Comparison of ENCODE assay signal across 8 cellular contexts in genomic region chr19:53977429-53977990, GRCh38. TPM values are rescaled to one million over a fixed set of nuclear protein-coding genes. Genes with fewer than 3 reads are reported as not detected.
DNase-seq lines count a peak whose midpoint lies in the region; ATAC-seq and TF ChIP-seq lines count a peak whose summit lies in the region.

No MANE protein-coding gene starts in this region.

- no TSS peak for BruUV-seq in OCI-LY7 (replicated peaks; lab: Mats Ljungman, UMichigan)

- H3K4me3 ChIP-seq in OCI-LY7 (ENCODE audit: low read depth, low read length, poor library complexity, severe bottlenecking) (no peak overlapping the region), esophagus squamous epithelium (peak overlapping the region in 3 of 4 donors; percentile 18 to 50 (median 28))

- H3K36me3 ChIP-seq in OCI-LY7 (ENCODE audit: insufficient read depth, low read length) (no peaks in the 10 kb centered on the region), esophagus squamous epithelium (no peaks in the 10 kb centered on the region)

- H4K20me1 ChIP-seq in OCI-LY7 (ENCODE audit: insufficient read depth, low read length), result no peaks in the 10 kb centered on the region

- ATAC-seq in HG02938 (IDR thresholded peaks at IDR 0.05; ENCODE audit: unreplicated experiment) (peak; percentile 56), GM18909 (IDR thresholded peaks at IDR 0.05; ENCODE audit: poor library complexity, unreplicated experiment) (no peak)
- ATAC-seq in stimulated activated effector memory CD8-positive, alpha-beta T cell treated with anti-CD3 and anti-CD28 coated beads, Interleukin-12 subunit alpha, Interleukin-12 subunit beta, amount 100 ng/mL, for 72 hours, result peak; percentile 79

- peak overlapping the region; percentile 82 for H2AFZ ChIP-seq in OCI-LY7 (ENCODE audit: low read length)

- no peaks in the 10 kb centered on the region for H3K9me3 Mint-ChIP-seq in activated T-cell treated with anti-CD3 and anti-CD28 coated beads, Interleukin-2, amount 50 U/mL, for 24 hours
- H3K9me3 Mint-ChIP-seq in stimulated activated effector memory CD8-positive, alpha-beta T cell treated with anti-CD3 and anti-CD28 coated beads, Interleukin-12 subunit alpha, Interleukin-12 subunit beta, amount 100 ng/mL, for 72 hours, result peaks cover 7% of the 10 kb centered on the region

- no peaks in the 10 kb centered on the region for H3K36me3 Mint-ChIP-seq in activated T-cell treated with anti-CD3 and anti-CD28 coated beads, Interleukin-2, amount 50 U/mL, for 24 hours (ENCODE audit: low read depth)
- H3K36me3 Mint-ChIP-seq in stimulated activated effector memory CD8-positive, alpha-beta T cell treated with anti-CD3 and anti-CD28 coated beads, Interleukin-12 subunit alpha, Interleukin-12 subunit beta, amount 100 ng/mL, for 72 hours, result peaks cover 6% of the 10 kb centered on the region

- TF ChIP-seq POLR2A in esophagus squamous epithelium (IDR thresholded peaks at IDR 0.05), result no peak

- no peaks in the 10 kb centered on the region for H3K9me2 ChIP-seq in OCI-LY7 (ENCODE audit: insufficient read depth, low read length)

- no peak overlapping the region for H3K27ac Mint-ChIP-seq in activated T-cell treated with anti-CD3 and anti-CD28 coated beads, Interleukin-2, amount 50 U/mL, for 24 hours
- H3K27ac Mint-ChIP-seq in stimulated activated effector memory CD8-positive, alpha-beta T cell treated with anti-CD3 and anti-CD28 coated beads, Interleukin-12 subunit alpha, Interleukin-12 subunit beta, amount 100 ng/mL, for 72 hours, result no peak overlapping the region

- H3K27me3 Mint-ChIP-seq in activated T-cell treated with anti-CD3 and anti-CD28 coated beads, Interleukin-2, amount 50 U/mL, for 24 hours, result peaks cover 79% of the 10 kb centered on the region

- peaks cover 31% of the 10 kb centered on the region for H3K4me1 Mint-ChIP-seq in activated T-cell treated with anti-CD3 and anti-CD28 coated beads, Interleukin-2, amount 50 U/mL, for 24 hours (ENCODE audit: low read depth)
- peaks cover 29% of the 10 kb centered on the region for H3K4me1 Mint-ChIP-seq in stimulated activated effector memory CD8-positive, alpha-beta T cell treated with anti-CD3 and anti-CD28 coated beads, Interleukin-12 subunit alpha, Interleukin-12 subunit beta, amount 100 ng/mL, for 72 hours

- intact Hi-C loops in OCI-LY7 (cut with micrococcal nuclease; ENCODE audit: unreplicated experiment) (no loop called here), esophagus squamous epithelium (cut with DNase I) (no loop called here)

- H3K27me3 ChIP-seq in esophagus squamous epithelium, result peaks cover 3 to 88% (median 12%) of the 10 kb centered on the region in 4 donors

- POLR2A ChIA-PET in OCI-LY7 (lab: Charles Lee), result no interaction called here

- CTCF ChIA-PET in OCI-LY7 (lab: Charles Lee; ENCODE audit: unreplicated experiment), result no interaction called here

- 4 to 9% methylated on average over 8 to 9 of the region's 9 CpGs for WGBS in esophagus squamous epithelium, 2 donors

- H3K4me2 ChIP-seq in OCI-LY7 (ENCODE audit: low read length), result no peak overlapping the region

- no peaks in the 10 kb centered on the region for H3K79me2 ChIP-seq in OCI-LY7 (ENCODE audit: insufficient read depth, low read depth, low read length)

- H3K9me3 ChIP-seq in OCI-LY7 (ENCODE audit: low read length), result no peaks in the 10 kb centered on the region
- H3K9me3 ChIP-seq in esophagus squamous epithelium, result no peaks in the 10 kb centered on the region

- peaks cover 4% of the 10 kb centered on the region for H3K4me1 ChIP-seq in OCI-LY7 (ENCODE audit: insufficient read depth, low read length, poor library complexity, severe bottlenecking)
- H3K4me1 ChIP-seq in esophagus squamous epithelium, result peaks cover 4 to 40% (median 12%) of the 10 kb centered on the region in 3 donors

- H3K4me3 Mint-ChIP-seq in activated T-cell treated with anti-CD3 and anti-CD28 coated beads, Interleukin-2, amount 50 U/mL, for 24 hours, result peak overlapping the region; percentile 56
- peak overlapping the region; percentile 42 for H3K4me3 Mint-ChIP-seq in stimulated activated effector memory CD8-positive, alpha-beta T cell treated with anti-CD3 and anti-CD28 coated beads, Interleukin-12 subunit alpha, Interleukin-12 subunit beta, amount 100 ng/mL, for 72 hours

- H3K27ac ChIP-seq in OCI-LY7 (ENCODE audit: low read depth, low read length, poor library complexity, severe bottlenecking) (no peak overlapping the region), esophagus squamous epithelium (no peak overlapping the region)

- DNase-seq in AG08396 (ENCODE audit: low spot score) (peak; percentile 83), OCI-LY7 (ENCODE audit: low spot score) (peak; percentile 84), esophagus squamous epithelium (lab: John Stamatoyannopoulos, UW) (no peak), mucosa of gallbladder (ENCODE audit: low spot score) (peak; percentile 79)
- DNase-seq in activated T-cell treated with anti-CD3 and anti-CD28 coated beads, Interleukin-2, amount 50 U/mL, for 24 hours, result peak; percentile 59
- DNase-seq in stimulated activated effector memory CD8-positive, alpha-beta T cell treated with anti-CD3 and anti-CD28 coated beads, Interleukin-12 subunit alpha, Interleukin-12 subunit beta, amount 100 ng/mL, for 72 hours (ENCODE audit: low spot score in 2 of 2), result peak; percentile 36 to 73

- TF ChIP-seq CTCF in OCI-LY7 (conservative IDR thresholded peaks at IDR 0.05; ENCODE audit: low read length) (no peak), esophagus squamous epithelium (IDR thresholded peaks at IDR 0.05) (no peak)

RNA-seq across cellular contexts. Expression of gene CACNG6, which starts 13.9 kb away (rescaled TPM):
- total RNA-seq in OCI-LY7 (2014; rRNA removed; shearing (Covaris generic)), result 4.9 and 5.9 TPM in 2 replicates
- total RNA-seq in OCI-LY7 (2022) (1.2 and 1.8 TPM in 2 replicates), esophagus squamous epithelium (1 to 10 TPM in 1 of 4 donors, not detected in 3; 1.4 TPM), mucosa of gallbladder (not detected)

RNA-seq across cellular contexts. Expression of gene CACNG8, which starts 14.8 kb away (rescaled TPM):
- total RNA-seq in OCI-LY7 (2014; rRNA removed; shearing (Covaris generic)), result not detected in 2 replicates
- total RNA-seq in OCI-LY7 (2022) (not detected in 2 replicates), esophagus squamous epithelium (not detected), mucosa of gallbladder (0.12 TPM)
